8 cellular contexts compared by ENCODE assay signal in the genomic region with DNA sequence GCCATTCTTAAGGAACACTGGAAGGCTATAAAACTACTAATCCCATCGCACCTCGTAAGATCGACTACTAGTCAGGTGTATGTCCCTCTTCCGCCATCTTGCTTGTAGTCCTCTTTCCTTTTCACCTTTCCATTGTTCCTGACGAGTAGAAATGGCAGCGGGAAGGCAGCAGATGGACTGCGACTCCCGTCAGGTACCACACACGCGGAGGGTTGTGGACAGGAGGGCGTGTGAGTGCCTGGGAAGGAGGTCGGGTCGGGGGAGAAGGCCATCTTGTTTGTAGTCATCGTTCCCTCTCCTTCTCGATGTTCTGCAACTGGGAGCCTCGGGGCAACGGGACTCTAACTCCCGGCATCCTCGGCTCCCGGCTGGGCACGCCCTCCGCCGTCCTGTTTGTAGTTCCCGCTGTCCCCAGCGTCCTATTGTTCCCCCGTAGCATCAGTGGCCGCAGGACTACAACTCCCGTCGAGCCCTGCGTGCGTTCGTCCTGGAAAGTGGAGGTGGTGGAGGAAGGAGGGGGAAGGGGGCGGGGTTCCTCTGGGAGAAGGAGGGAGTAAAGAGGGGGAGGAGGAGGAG. TPM values are rescaled to one million over a fixed set of nuclear protein-coding genes. Genes with fewer than 3 reads are reported as not detected.
DNase-seq lines count a peak whose midpoint lies in the region; ATAC-seq and TF ChIP-seq lines count a peak whose summit lies in the region.

No MANE protein-coding gene starts in this region.

- H3K9me3 Mint-ChIP-seq in endothelial cell (ENCODE audit: unreplicated experiment), result no peaks in the 10 kb centered on the region

- DNase-seq in D341Med (ENCODE audit: low spot score) (peak; percentile 86), HuH-7.5 (ENCODE audit: low spot score) (peak; percentile 95), endothelial cell (ENCODE audit: low spot score) (peak; percentile 96), mesenteric fat pad (ENCODE audit: low spot score) (peak; percentile 99)
- peak; percentile 94 for DNase-seq in activated CD8-positive, alpha-beta memory T cell treated with anti-CD3 and anti-CD28 coated beads, Interleukin-2, amount 50 U/mL, for 48 hours
- DNase-seq in stimulated activated CD8-positive, alpha-beta memory T cell treated with anti-CD3 and anti-CD28 coated beads, Interleukin-12 subunit alpha, Interleukin-12 subunit beta, amount 100 ng/mL, for 4 hours (ENCODE audit: low read depth), result peak; percentile 91

- peak overlapping the region; percentile 100 for H3K27ac Mint-ChIP-seq in endothelial cell (ENCODE audit: unreplicated experiment)

- H3K4me3 Mint-ChIP-seq in endothelial cell (ENCODE audit: unreplicated experiment), result peak overlapping the region; percentile 100

- ATAC-seq in GM21529 (IDR thresholded peaks at IDR 0.05; ENCODE audit: unreplicated experiment), result peak; percentile 66

- TF ChIP-seq CTCF in OCI-LY1 (IDR thresholded peaks at IDR 0.05; ENCODE audit: low read length) (no peak), endothelial cell (IDR thresholded peaks at IDR 0.05; ENCODE audit: unreplicated experiment) (no peak)

- H3K4me1 ChIP-seq in OCI-LY1 (ENCODE audit: insufficient read depth, low read length, severe bottlenecking), result peaks cover 27% of the 10 kb centered on the region

- H3F3A ChIP-seq in OCI-LY1 (ENCODE audit: insufficient read depth, low read length), result no peaks in the 10 kb centered on the region

- no peak overlapping the region for H2AFZ ChIP-seq in OCI-LY1 (ENCODE audit: low read length)

- H3K36me3 Mint-ChIP-seq in endothelial cell (ENCODE audit: low read depth, unreplicated experiment), result peaks cover 19% of the 10 kb centered on the region

- H3K27ac ChIP-seq in OCI-LY1 (ENCODE audit: low read depth, low read length, poor library complexity, severe bottlenecking), result peak overlapping the region; percentile 85

- H3K36me3 ChIP-seq in OCI-LY1 (ENCODE audit: insufficient read depth, low read length), result no peaks in the 10 kb centered on the region

- H3K9ac ChIP-seq in OCI-LY1 (ENCODE audit: low read length), result peak overlapping the region; percentile 72

- H3K4me3 ChIP-seq in OCI-LY1 (ENCODE audit: low read depth, low read length, poor library complexity, severe bottlenecking), result peak overlapping the region; percentile 73

- no peaks in the 10 kb centered on the region for H3K9me2 ChIP-seq in OCI-LY1 (ENCODE audit: low read depth, low read length)

- H3K27me3 ChIP-seq in OCI-LY1 (ENCODE audit: insufficient read depth, low read length), result no peaks in the 10 kb centered on the region

- H3K27me3 Mint-ChIP-seq in endothelial cell (ENCODE audit: unreplicated experiment), result peaks cover 16% of the 10 kb centered on the region

- no peaks in the 10 kb centered on the region for H3K9me3 ChIP-seq in OCI-LY1 (ENCODE audit: low read length)

- peaks cover 29% of the 10 kb centered on the region for H3K4me1 Mint-ChIP-seq in endothelial cell (ENCODE audit: unreplicated experiment)

- H3K4me2 ChIP-seq in OCI-LY1 (ENCODE audit: low read length), result peak overlapping the region; percentile 68

- no peaks in the 10 kb centered on the region for H4K20me1 ChIP-seq in OCI-LY1 (ENCODE audit: insufficient read depth, low read length)

- H3K79me2 ChIP-seq in OCI-LY1 (ENCODE audit: insufficient read depth, low read length), result no peaks in the 10 kb centered on the region

RNA-seq across cellular contexts. Expression of a gene that starts 0.3 kb away (rescaled TPM):
- total RNA-seq in endothelial cell (ENCODE audit: unreplicated experiment) (117 TPM), mesenteric fat pad (11.4 TPM)

RNA-seq across cellular contexts. Expression of a gene that starts 25.8 kb away (rescaled TPM):
- total RNA-seq in endothelial cell (ENCODE audit: unreplicated experiment) (42.9 TPM), mesenteric fat pad (17.9 TPM)

RNA-seq across cellular contexts. Expression of a gene that starts 26.6 kb away (rescaled TPM):
- total RNA-seq in endothelial cell (ENCODE audit: unreplicated experiment) (3.4 TPM), mesenteric fat pad (4.9 TPM)

RNA-seq across cellular contexts. Expression of a gene that starts 29.2 kb away (rescaled TPM):
- total RNA-seq in endothelial cell (ENCODE audit: unreplicated experiment), result 53.9 TPM
- 21.3 TPM for total RNA-seq in mesenteric fat pad

RNA-seq across cellular contexts. Expression of a gene that starts 34.5 kb away (rescaled TPM):
- total RNA-seq in endothelial cell (ENCODE audit: unreplicated experiment), result 23.4 TPM
- total RNA-seq in mesenteric fat pad, result 18.5 TPM

Comparison
In these comparisons a context has a peak if more than half of its experiments do, and no peak if none do; other contexts are left out.
1. Peak in every context shown above with its lines: DNase-seq, ATAC-seq, H3K4me3 ChIP-seq and H3K27ac ChIP-seq.